Comparison of ENCODE assay signal across 1 cellular context in genomic region chr2:104412384-104412783, GRCh38.
TF ChIP-seq lines count a peak whose summit lies in the region.

No MANE protein-coding gene starts in this region.

TF ChIP-seq in K562, 482 proteins besides CTCF, POLR2A, EP300 and RAD21 (continued from another document):
- TF ChIP-seq, protein P1, sequence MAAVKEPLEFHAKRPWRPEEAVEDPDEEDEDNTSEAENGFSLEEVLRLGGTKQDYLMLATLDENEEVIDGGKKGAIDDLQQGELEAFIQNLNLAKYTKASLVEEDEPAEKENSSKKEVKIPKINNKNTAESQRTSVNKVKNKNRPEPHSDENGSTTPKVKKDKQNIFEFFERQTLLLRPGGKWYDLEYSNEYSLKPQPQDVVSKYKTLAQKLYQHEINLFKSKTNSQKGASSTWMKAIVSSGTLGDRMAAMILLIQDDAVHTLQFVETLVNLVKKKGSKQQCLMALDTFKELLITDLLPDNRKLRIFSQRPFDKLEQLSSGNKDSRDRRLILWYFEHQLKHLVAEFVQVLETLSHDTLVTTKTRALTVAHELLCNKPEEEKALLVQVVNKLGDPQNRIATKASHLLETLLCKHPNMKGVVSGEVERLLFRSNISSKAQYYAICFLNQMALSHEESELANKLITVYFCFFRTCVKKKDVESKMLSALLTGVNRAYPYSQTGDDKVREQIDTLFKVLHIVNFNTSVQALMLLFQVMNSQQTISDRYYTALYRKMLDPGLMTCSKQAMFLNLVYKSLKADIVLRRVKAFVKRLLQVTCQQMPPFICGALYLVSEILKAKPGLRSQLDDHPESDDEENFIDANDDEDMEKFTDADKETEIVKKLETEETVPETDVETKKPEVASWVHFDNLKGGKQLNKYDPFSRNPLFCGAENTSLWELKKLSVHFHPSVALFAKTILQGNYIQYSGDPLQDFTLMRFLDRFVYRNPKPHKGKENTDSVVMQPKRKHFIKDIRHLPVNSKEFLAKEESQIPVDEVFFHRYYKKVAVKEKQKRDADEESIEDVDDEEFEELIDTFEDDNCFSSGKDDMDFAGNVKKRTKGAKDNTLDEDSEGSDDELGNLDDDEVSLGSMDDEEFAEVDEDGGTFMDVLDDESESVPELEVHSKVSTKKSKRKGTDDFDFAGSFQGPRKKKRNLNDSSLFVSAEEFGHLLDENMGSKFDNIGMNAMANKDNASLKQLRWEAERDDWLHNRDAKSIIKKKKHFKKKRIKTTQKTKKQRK (IDR thresholded peaks at IDR 0.05; ENCODE audit: borderline replicate concordance, low read depth, low read length) = no peak
- TF ChIP-seq GATAD2A (IDR thresholded peaks at IDR 0.05) (no peak), ZNF609 (CRISPR knock-in tag; IDR thresholded peaks at IDR 0.05; ENCODE audit: borderline replicate concordance) (no peak)
